ENCODE assay signal across 8 cellular contexts in the genomic region with DNA sequence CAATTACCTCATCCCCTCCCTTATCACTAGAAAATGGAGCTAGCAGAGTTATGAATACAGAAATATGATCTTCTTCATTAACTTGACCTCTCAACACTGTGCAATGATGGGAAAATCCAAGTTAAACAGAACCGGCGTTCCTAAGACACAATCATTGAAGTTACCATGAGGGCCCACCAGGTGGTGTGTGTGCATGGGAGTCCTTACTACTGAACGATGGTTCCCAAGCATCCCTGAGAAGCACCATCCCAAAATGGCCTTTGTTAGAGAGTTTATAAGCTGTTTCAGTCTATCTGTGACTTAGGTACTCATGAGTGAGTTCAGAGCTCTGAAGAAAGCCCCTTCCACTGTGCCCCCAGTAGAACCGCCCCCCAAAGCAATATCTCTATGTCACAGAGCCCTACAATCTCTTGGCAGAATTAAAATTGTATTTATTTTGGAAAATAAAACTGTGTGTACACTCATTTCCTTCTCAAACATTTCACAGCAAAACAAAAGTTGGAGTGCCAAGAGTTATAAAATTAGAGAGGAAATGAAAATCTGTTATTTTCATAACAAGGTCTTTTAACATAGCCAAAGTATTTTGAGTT. TPM values are rescaled to one million over a fixed set of nuclear protein-coding genes. Genes with fewer than 3 reads are reported as not detected.
DNase-seq lines count a peak whose midpoint lies in the region; TF ChIP-seq lines count a peak whose summit lies in the region.

No MANE protein-coding gene starts in this region.

- H2BK120ac ChIP-seq in neuronal stem cell (ENCODE audit: low read depth, low read length): no peak overlapping the region

- DNase-seq in activated CD4-positive, alpha-beta T cell treated with anti-CD3 and anti-CD28 coated beads, Interleukin-2, amount 10 ng/mL, durations not matched to agents 24 days and 14 days: peak; percentile 59
- no peak for DNase-seq in activated CD4-positive, alpha-beta T cell treated with anti-CD3 and anti-CD28 coated beads, Interleukin-2, amount 10 ng/mL, durations not matched to agents 7 days and 5 days
- DNase-seq in NCI-H1092 treated with DMSO at 0.1 percent for 48 hours (lab: John Stamatoyannopoulos, UW) (peak; percentile 58), SW480 (ENCODE audit: low spot score) (peak; percentile 42), fibroblast of the aortic adventitia (ENCODE audit: low read depth) (peak; percentile 31), neuronal stem cell (ENCODE audit: low spot score) (peak; percentile 54), DMS79 treated with DMSO at 0.1 percent for 48 hours (lab: John Stamatoyannopoulos, UW) (no peak)

- CTCF ChIA-PET in activated CD4-positive, alpha-beta T cell treated with anti-CD3 and anti-CD28 coated beads, Interleukin-2, amount 10 ng/mL, durations not matched to agents 7 days and 5 days (lab: Charles Lee): interaction anchor here (1.5 kb wide), 1 partner anchor 28 kb away, joined by 3 read pairs; no protein-coding TSS in a partner anchor
- CTCF ChIA-PET in HEK293 (lab: Yijun Ruan, JAX): interaction anchor here (0.6 to 2.2 kb wide), 12 partner anchors 8 to 860 kb away, joined by 3 to 20 read pairs (median 4); no protein-coding TSS in a partner anchor

- H4K91ac ChIP-seq in neuronal stem cell (ENCODE audit: low read depth, low read length, poor library complexity): no peak overlapping the region

- H3K36me3 ChIP-seq in HEK293 (ENCODE audit: control insufficient read depth in 2 of 2, insufficient read depth in 1 of 2, low read length in 2 of 2) (no peaks in the 10 kb centered on the region), neuronal stem cell (replicated peaks in 1 of 2; ENCODE audit: control insufficient read depth in 2 of 2, insufficient read depth in 2 of 2, low read length in 2 of 2) (no peaks in the 10 kb centered on the region)

- H3K9me3 Mint-ChIP-seq in activated CD4-positive, alpha-beta T cell treated with anti-CD3 and anti-CD28 coated beads, Interleukin-2, amount 10 ng/mL, durations not matched to agents 24 days and 14 days: no peaks in the 10 kb centered on the region
- no peaks in the 10 kb centered on the region for H3K9me3 Mint-ChIP-seq in activated CD4-positive, alpha-beta T cell treated with anti-CD3 and anti-CD28 coated beads, Interleukin-2, amount 10 ng/mL, durations not matched to agents 7 days and 5 days

- H2AFZ ChIP-seq in neuronal stem cell (ENCODE audit: low read length): no peak overlapping the region

- H3K23ac ChIP-seq in neuronal stem cell (ENCODE audit: low read depth, low read length, poor library complexity): no peak overlapping the region

- H3K4me1 ChIP-seq in HEK293 (ENCODE audit: control insufficient read depth, insufficient read depth, low read length) (no peaks in the 10 kb centered on the region), neuronal stem cell (ENCODE audit: control insufficient read depth in 2 of 2, insufficient read depth in 1 of 2, low read depth in 1 of 2, low read length in 2 of 2) (no peaks in the 10 kb centered on the region)

- no peak overlapping the region for H3K4ac ChIP-seq in neuronal stem cell (ENCODE audit: low read length)

- POLR2A ChIA-PET in activated CD4-positive, alpha-beta T cell treated with anti-CD3 and anti-CD28 coated beads, Interleukin-2, amount 10 ng/mL, durations not matched to agents 7 days and 5 days (lab: Charles Lee): no interaction called here
- POLR2A ChIA-PET in HEK293 (lab: Yijun Ruan, JAX): no interaction called here

- H3K27me3 Mint-ChIP-seq in activated CD4-positive, alpha-beta T cell treated with anti-CD3 and anti-CD28 coated beads, Interleukin-2, amount 10 ng/mL, durations not matched to agents 24 days and 14 days: no peaks in the 10 kb centered on the region
- H3K27me3 Mint-ChIP-seq in activated CD4-positive, alpha-beta T cell treated with anti-CD3 and anti-CD28 coated beads, Interleukin-2, amount 10 ng/mL, durations not matched to agents 7 days and 5 days: no peaks in the 10 kb centered on the region

- no peaks in the 10 kb centered on the region for H3K36me3 Mint-ChIP-seq in activated CD4-positive, alpha-beta T cell treated with anti-CD3 and anti-CD28 coated beads, Interleukin-2, amount 10 ng/mL, durations not matched to agents 24 days and 14 days (ENCODE audit: low read depth)
- no peaks in the 10 kb centered on the region for H3K36me3 Mint-ChIP-seq in activated CD4-positive, alpha-beta T cell treated with anti-CD3 and anti-CD28 coated beads, Interleukin-2, amount 10 ng/mL, durations not matched to agents 7 days and 5 days (ENCODE audit: low read depth)

- no peak overlapping the region for H2BK15ac ChIP-seq in neuronal stem cell (ENCODE audit: low read length)

- H2BK12ac ChIP-seq in neuronal stem cell (ENCODE audit: low read length): no peak overlapping the region

- no peak overlapping the region for H2AK5ac ChIP-seq in neuronal stem cell (ENCODE audit: low read depth, low read length)

- H3K9ac ChIP-seq in neuronal stem cell (ENCODE audit: low read depth, low read length, poor library complexity): no peak overlapping the region

- H3K9me3 ChIP-seq in HEK293 (ENCODE audit: control insufficient read depth, insufficient read depth, low read depth, low read length): no peaks in the 10 kb centered on the region
- H3K9me3 ChIP-seq in neuronal stem cell (replicated peaks in 1 of 2; ENCODE audit: control insufficient read depth in 2 of 2, insufficient read depth in 1 of 2, low read depth in 1 of 2, low read length in 2 of 2): peaks cover 0 to 2% of the 10 kb centered on the region in 2 donors

- no peak overlapping the region for H3K27ac Mint-ChIP-seq in activated CD4-positive, alpha-beta T cell treated with anti-CD3 and anti-CD28 coated beads, Interleukin-2, amount 10 ng/mL, durations not matched to agents 24 days and 14 days
- H3K27ac Mint-ChIP-seq in activated CD4-positive, alpha-beta T cell treated with anti-CD3 and anti-CD28 coated beads, Interleukin-2, amount 10 ng/mL, durations not matched to agents 7 days and 5 days: no peak overlapping the region

- H4K8ac ChIP-seq in neuronal stem cell (ENCODE audit: low read depth, low read length): no peak overlapping the region

- no peak overlapping the region for H3K27ac ChIP-seq in HEK293 (ENCODE audit: extremely low read depth, low read depth, low read length)
- H3K27ac ChIP-seq in neuronal stem cell (replicated peaks; ENCODE audit: low read length): no peak overlapping the region

- intact Hi-C loops in activated CD4-positive, alpha-beta T cell treated with anti-CD3 and anti-CD28 coated beads, Interleukin-2, amount 10 ng/mL, durations not matched to agents 24 days and 14 days (cut with micrococcal nuclease): loop anchor here (5.0 kb wide), 1 partner anchor 860 kb away; no protein-coding TSS in a partner anchor

- no peak overlapping the region for H3K14ac ChIP-seq in neuronal stem cell (ENCODE audit: low read length)

- H3K4me3 Mint-ChIP-seq in activated CD4-positive, alpha-beta T cell treated with anti-CD3 and anti-CD28 coated beads, Interleukin-2, amount 10 ng/mL, durations not matched to agents 24 days and 14 days: no peak overlapping the region
- H3K4me3 Mint-ChIP-seq in activated CD4-positive, alpha-beta T cell treated with anti-CD3 and anti-CD28 coated beads, Interleukin-2, amount 10 ng/mL, durations not matched to agents 7 days and 5 days: no peak overlapping the region

- H3K4me1 Mint-ChIP-seq in activated CD4-positive, alpha-beta T cell treated with anti-CD3 and anti-CD28 coated beads, Interleukin-2, amount 10 ng/mL, durations not matched to agents 24 days and 14 days: no peaks in the 10 kb centered on the region
- H3K4me1 Mint-ChIP-seq in activated CD4-positive, alpha-beta T cell treated with anti-CD3 and anti-CD28 coated beads, Interleukin-2, amount 10 ng/mL, durations not matched to agents 7 days and 5 days: no peaks in the 10 kb centered on the region

- WGBS in neuronal stem cell (ENCODE audit: extremely low coverage in 2 of 2, insufficient read length in 2 of 2, insufficient replicate concordance in 1 of 2), 2 donors: no CpG with 5 or more reads among the region's 4 CpGs

- H3K79me1 ChIP-seq in neuronal stem cell (ENCODE audit: low read depth, low read length): no peaks in the 10 kb centered on the region

- H2BK5ac ChIP-seq in neuronal stem cell (ENCODE audit: low read length): no peak overlapping the region

- peak; percentile 52; the same call in 1 of the 2 replicates for TF ChIP-seq CTCF in HEK293 (tag by site-specific recombination; IDR thresholded peaks at IDR 0.05)
- TF ChIP-seq CTCF in fibroblast of the aortic adventitia (IDR thresholded peaks at IDR 0.05; ENCODE audit: insufficient read depth, low read length): peak; percentile 46

- H3K4me2 ChIP-seq in neuronal stem cell (ENCODE audit: insufficient read depth, low read length, poor library complexity, severe bottlenecking): no peak overlapping the region

- H3K4me3 ChIP-seq in HEK293 (ENCODE audit: low read depth, low read length) (no peak overlapping the region), fibroblast of the aortic adventitia (ENCODE audit: low read depth, low read length) (no peak overlapping the region), neuronal stem cell (ENCODE audit: low read length in 2 of 2) (no peak overlapping the region)

- no peak overlapping the region for H3K18ac ChIP-seq in neuronal stem cell (ENCODE audit: low read length)

- H3K27me3 ChIP-seq in neuronal stem cell (ENCODE audit: control insufficient read depth in 3 of 3, insufficient read depth in 3 of 3, low read depth in 1 of 3, low read length in 3 of 3): no peaks in the 10 kb centered on the region

TF ChIP-seq in HEK293, 187 proteins besides CTCF, POLR2A, EP300 and RAD21 (continues in another document):
- peak; percentile 51 for TF ChIP-seq ZNF654 (tag by site-specific recombination; IDR thresholded peaks at IDR 0.05; ENCODE audit: low read depth)

RNA-seq across cellular contexts. Expression of gene PLD5, which starts 56.8 kb away (rescaled TPM):
- not detected in 2 replicates for total RNA-seq in activated CD4-positive, alpha-beta T cell treated with anti-CD3 and anti-CD28 coated beads, Interleukin-2, amount 10 ng/mL, durations not matched to agents 24 days and 14 days
- total RNA-seq in activated CD4-positive, alpha-beta T cell treated with anti-CD3 and anti-CD28 coated beads, Interleukin-2, amount 10 ng/mL, durations not matched to agents 7 days and 5 days: not detected
- under 0.01 TPM in 1 of 2 replicates, not detected in the other for total RNA-seq in fibroblast of the aortic adventitia (ENCODE audit: low replicate concordance)
- 3.0 TPM for polyA plus RNA-seq in neuronal stem cell (2013, experiment 1 of 2)
- polyA plus RNA-seq in neuronal stem cell (2013, experiment 2 of 2): 2.9 TPM

Comparison
In these comparisons a context has a peak if more than half of its experiments do, and no peak if none do; other contexts are left out.
1. DNase-seq: peak in activated CD4-positive, alpha-beta T cell treated with anti-CD3 and anti-CD28 coated beads, Interleukin-2, amount 10 ng/mL, durations not matched to agents 24 days and 14 days (single experiment), NCI-H1092 treated with DMSO at 0.1 percent for 48 hours (single experiment), SW480 (single experiment), fibroblast of the aortic adventitia (single experiment) and neuronal stem cell (single experiment); none in activated CD4-positive, alpha-beta T cell treated with anti-CD3 and anti-CD28 coated beads, Interleukin-2, amount 10 ng/mL, durations not matched to agents 7 days and 5 days (single experiment) and DMS79 treated with DMSO at 0.1 percent for 48 hours (single experiment).